ENCODE assay signal across 34 cellular contexts in the genomic region with DNA sequence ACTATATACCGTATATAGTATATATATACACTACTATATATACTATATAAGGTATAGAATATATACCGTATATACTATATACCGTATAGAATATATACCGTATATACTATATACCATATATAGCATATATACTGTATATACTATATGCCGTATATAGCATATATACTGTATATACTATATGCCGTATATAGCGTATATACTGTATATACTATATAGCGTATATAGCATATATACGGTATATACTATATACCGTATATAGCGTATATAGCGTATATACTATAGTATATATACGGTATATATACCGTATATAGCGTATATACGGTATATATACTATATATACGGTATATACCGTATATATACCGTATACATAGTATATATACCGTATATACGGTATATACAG. TPM values are rescaled to one million over a fixed set of nuclear protein-coding genes. Genes with fewer than 3 reads are reported as not detected.
"Had no signal": no experiment of that assay in that cellular context is flagged by ENCODE, and none has a peak within 500 bp of the region (broad histone marks: within the 10 kb centered on the region; RNA-seq: fewer than 3 reads in every experiment).

No MANE protein-coding gene starts in this region.

- H3K4me1 ChIP-seq: adrenal gland, body of pancreas, breast epithelium had no signal

- H3K27me3 ChIP-seq: adrenal gland, body of pancreas, brain microvascular endothelial cell, breast epithelium had no signal

- H3K36me3 ChIP-seq: adrenal gland, brain microvascular endothelial cell, breast epithelium had no signal

- ATAC-seq: activated CD8-positive, alpha-beta T cell treated with anti-CD3 and anti-CD28 coated beads for 36 hours; activated naive CD4-positive, alpha-beta T cell treated with anti-CD3 and anti-CD28 coated beads, Interleukin-2, amount 50 U/mL, for 72 hours; activated T-cell treated with anti-CD3 and anti-CD28 coated beads, Interleukin-2, amount 50 U/mL, for 4 hours; activated T-cell treated with anti-CD3 and anti-CD28 coated beads, Interleukin-2, amount 50 U/mL, for 72 hours; activated T-helper 17 cell treated with anti-CD3 and anti-CD28 coated beads, Interleukin-2, amount 50 U/mL, for 72 hours; body of pancreas had no signal

- H3K27ac ChIP-seq: adrenal gland, body of pancreas, brain microvascular endothelial cell, breast epithelium, VCaP had no signal

- H3K9me3 ChIP-seq: adrenal gland, body of pancreas, breast epithelium had no signal

- FAIRE-seq: astrocyte had no signal

- H3K4me3 ChIP-seq: adrenal gland, body of pancreas, breast epithelium had no signal

- DNase-seq: activated B cell treated with CpG ODN at 0.5 μM for 24 hours; activated CD4-positive, alpha-beta memory T cell treated with anti-CD3 and anti-CD28 coated beads for 36 hours; activated CD4-positive, alpha-beta T cell treated with anti-CD3 and anti-CD28 coated beads for 4 hours; activated CD4-positive, alpha-beta T cell treated with anti-CD3 and anti-CD28 coated beads, Interleukin-2, amount 10 ng/mL, durations not matched to agents 24 days and 14 days; activated CD4-positive, alpha-beta T cell treated with anti-CD3 and anti-CD28 coated beads, Interleukin-2, amount 50 U/mL, for 1 hour; activated CD4-positive, alpha-beta T cell treated with anti-CD3 and anti-CD28 coated beads, Interleukin-2, amount 50 U/mL, for 4 hours; activated CD4-positive, CD25-positive, alpha-beta regulatory T cell treated with anti-CD3 and anti-CD28 coated beads, Interleukin-2, amount 50 U/mL, for 72 hours; activated CD8-positive, alpha-beta memory T cell treated with anti-CD3 and anti-CD28 coated beads, Interleukin-2, amount 50 U/mL, for 4 hours; activated CD8-positive, alpha-beta T cell treated with anti-CD3 and anti-CD28 coated beads for 36 hours; activated effector memory CD4-positive, alpha-beta T cell treated with anti-CD3 and anti-CD28 coated beads, Interleukin-2, amount 50 U/mL, for 16 hours; activated gamma-delta T cell treated with Interleukin-2 at 50 U/mL for 16 hours; activated naive CD4-positive, alpha-beta T cell; activated naive CD4-positive, alpha-beta T cell treated with anti-CD3 and anti-CD28 coated beads for 36 hours; activated naive CD4-positive, alpha-beta T cell treated with anti-CD3 and anti-CD28 coated beads, Interleukin-2, amount 50 U/mL, for 16 hours; activated naive CD8-positive, alpha-beta T cell treated with anti-CD3 and anti-CD28 coated beads for 36 hours; activated T-cell treated with anti-CD3 and anti-CD28 coated beads for 4 hours; activated T-cell treated with anti-CD3 and anti-CD28 coated beads, Interleukin-2, amount 50 U/mL, for 1 hour; activated T-cell treated with anti-CD3 and anti-CD28 coated beads, Interleukin-2, amount 50 U/mL, for 4 hours; activated T-cell treated with anti-CD3 and anti-CD28 coated beads, Interleukin-2, amount 50 U/mL, for 72 hours; adrenal gland; amniotic stem cell; aorta; body of pancreas; brain microvascular endothelial cell; central memory CD4-positive, alpha-beta T cell; T-helper 2 cell; T-helper 9 cell had no signal

RNA-seq across cellular contexts. Expression of a gene that starts 54.2 kb away (rescaled TPM):
- total RNA-seq: activated B cell treated with CpG ODN at 0.5 μM for 24 hours; activated CD4-positive, alpha-beta memory T cell treated with anti-CD3 and anti-CD28 coated beads for 36 hours; activated CD4-positive, alpha-beta T cell treated with anti-CD3 and anti-CD28 coated beads, Interleukin-2, amount 10 ng/mL, durations not matched to agents 24 days and 14 days; activated CD8-positive, alpha-beta memory T cell treated with anti-CD3 and anti-CD28 coated beads for 36 hours; activated CD8-positive, alpha-beta T cell treated with anti-CD3 and anti-CD28 coated beads for 36 hours; activated naive CD4-positive, alpha-beta T cell treated with anti-CD3 and anti-CD28 coated beads for 36 hours; activated naive CD4-positive, alpha-beta T cell treated with anti-CD3 and anti-CD28 coated beads, Interleukin-2, amount 50 U/mL, for 72 hours; activated naive CD8-positive, alpha-beta T cell treated with anti-CD3 and anti-CD28 coated beads for 36 hours; activated T-cell treated with anti-CD3 and anti-CD28 coated beads, Interleukin-2, amount 50 U/mL, for 4 hours; activated T-cell treated with anti-CD3 and anti-CD28 coated beads, Interleukin-2, amount 50 U/mL, for 72 hours; activated T-helper 1 cell treated with anti-CD3 and anti-CD28 coated beads, Interleukin-12 subunit alpha, Interleukin-12 subunit beta, Interleukin-2, Interleukin-4 antibody, amounts not matched to agents 30 ng/mL and 10 ng/mL and 1 ng/mL, durations not matched to agents 14 hours and 24 hours and 36 hours; activated T-helper 17 cell treated with anti-CD3 and anti-CD28 coated beads, Interleukin-2, amount 50 U/mL, for 72 hours had no signal
- polyA plus RNA-seq: aorta had no signal
